1 cellular context compared by ENCODE assay signal in the genomic region with DNA sequence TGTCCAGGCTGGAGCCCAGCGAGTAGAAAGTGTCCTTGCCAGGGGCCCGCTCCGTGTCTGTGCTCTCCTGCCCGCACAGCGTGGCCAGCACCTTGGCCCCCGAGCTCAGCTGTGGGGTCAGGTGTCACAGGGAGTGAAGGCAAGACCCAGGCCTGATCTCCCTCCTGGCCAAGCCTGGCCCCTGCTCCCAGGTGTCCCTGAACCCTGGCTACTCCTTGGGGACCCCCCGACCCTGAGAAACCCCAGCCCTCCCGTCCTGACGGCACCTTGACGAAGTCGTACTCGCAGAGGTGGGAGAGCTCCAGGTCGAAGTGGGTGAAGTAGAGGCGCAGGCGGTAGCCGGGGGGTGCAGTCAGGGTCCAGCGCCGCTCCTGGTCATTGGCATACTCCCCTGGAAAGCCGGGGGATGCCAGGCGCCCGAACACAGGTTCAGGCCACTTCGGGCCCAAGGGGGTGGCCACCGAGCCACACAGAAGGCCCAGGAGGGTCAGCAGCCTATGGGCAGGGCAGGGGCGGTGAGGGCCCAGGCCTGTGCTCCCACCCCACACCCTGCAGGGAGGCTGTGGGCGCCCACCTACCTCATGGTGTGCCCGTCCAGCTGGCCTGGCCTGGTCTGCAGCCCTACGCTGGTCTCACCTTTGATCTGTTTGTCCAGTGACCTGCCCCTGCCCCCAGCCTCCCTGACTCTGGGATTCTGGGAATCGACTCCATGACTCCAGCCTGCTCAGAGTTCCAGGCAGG.
TF ChIP-seq lines count a peak whose summit lies in the region.

Gene MASP2, minus strand, starts transcription at position 615 of the 741 bp plus-strand sequence. Its CDS starts 32 bp downstream, at position 583.

TF ChIP-seq in HepG2, 621 proteins besides CTCF, POLR2A, EP300 and RAD21 (continued from another document and continues in another):
- TF ChIP-seq ZSCAN12 (CRISPR knock-in tag; IDR thresholded peaks at IDR 0.05) = no peak
- TF ChIP-seq EHMT2 (IDR thresholded peaks at IDR 0.05; ENCODE audit: borderline replicate concordance, low read depth, low read length) = no peak
- TF ChIP-seq YEATS2 (CRISPR knock-in tag; IDR thresholded peaks at IDR 0.05; ENCODE audit: borderline replicate concordance) = peak; percentile 36; the same call in 1 of the 2 replicates
- TF ChIP-seq, protein P1, sequence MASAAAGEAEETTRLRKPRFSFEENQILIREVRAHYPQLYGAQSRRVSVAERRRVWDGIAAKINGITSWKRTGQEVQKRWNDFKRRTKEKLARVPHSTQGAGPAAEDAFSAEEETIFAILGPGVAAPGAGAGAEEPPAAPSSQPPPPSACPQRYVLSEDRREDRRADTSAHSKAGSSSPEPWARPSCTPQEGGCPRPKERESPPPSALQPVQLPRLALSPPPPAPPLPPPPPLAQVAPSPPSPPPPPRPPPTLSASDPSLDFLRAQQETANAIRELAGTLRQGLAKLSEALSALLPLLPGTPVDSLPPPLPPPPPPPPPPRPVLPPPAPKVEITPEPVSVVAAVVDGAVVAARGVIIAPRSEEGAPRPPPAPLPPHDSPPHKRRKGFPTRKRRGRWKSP (CRISPR knock-in tag; IDR thresholded peaks at IDR 0.05) = no peak
- TF ChIP-seq ZFP37 (CRISPR knock-in tag; IDR thresholded peaks at IDR 0.05; ENCODE audit: borderline replicate concordance) = no peak
- TF ChIP-seq NR1H2 (CRISPR knock-in tag; IDR thresholded peaks at IDR 0.05; ENCODE audit: borderline replicate concordance, low read depth) = no peak
- TF ChIP-seq ZBTB7B (CRISPR knock-in tag; IDR thresholded peaks at IDR 0.05) = peak; percentile 71
- TF ChIP-seq ZNF549 (CRISPR knock-in tag; IDR thresholded peaks at IDR 0.05) = no peak
- TF ChIP-seq, protein P2, sequence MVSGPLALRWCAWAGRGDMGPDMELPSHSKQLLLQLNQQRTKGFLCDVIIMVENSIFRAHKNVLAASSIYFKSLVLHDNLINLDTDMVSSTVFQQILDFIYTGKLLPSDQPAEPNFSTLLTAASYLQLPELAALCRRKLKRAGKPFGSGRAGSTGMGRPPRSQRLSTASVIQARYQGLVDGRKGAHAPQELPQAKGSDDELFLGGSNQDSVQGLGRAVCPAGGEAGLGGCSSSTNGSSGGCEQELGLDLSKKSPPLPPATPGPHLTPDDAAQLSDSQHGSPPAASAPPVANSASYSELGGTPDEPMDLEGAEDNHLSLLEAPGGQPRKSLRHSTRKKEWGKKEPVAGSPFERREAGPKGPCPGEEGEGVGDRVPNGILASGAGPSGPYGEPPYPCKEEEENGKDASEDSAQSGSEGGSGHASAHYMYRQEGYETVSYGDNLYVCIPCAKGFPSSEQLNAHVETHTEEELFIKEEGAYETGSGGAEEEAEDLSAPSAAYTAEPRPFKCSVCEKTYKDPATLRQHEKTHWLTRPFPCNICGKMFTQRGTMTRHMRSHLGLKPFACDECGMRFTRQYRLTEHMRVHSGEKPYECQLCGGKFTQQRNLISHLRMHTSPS (CRISPR knock-in tag; IDR thresholded peaks at IDR 0.05; ENCODE audit: low read depth) = peak; percentile 52
- TF ChIP-seq ZNF235 (CRISPR knock-in tag; IDR thresholded peaks at IDR 0.05; ENCODE audit: borderline replicate concordance) = no peak
- TF ChIP-seq GATAD2A (CRISPR knock-in tag; IDR thresholded peaks at IDR 0.05) = 0 out of 2 replicates have a peak, but pooled peaks have one; percentile 54
- peak; percentile 70; the same call in 1 of the 2 replicates for TF ChIP-seq HOXA5 (CRISPR knock-in tag; IDR thresholded peaks at IDR 0.05)
- TF ChIP-seq ZNF710 (CRISPR knock-in tag; IDR thresholded peaks at IDR 0.05; ENCODE audit: borderline replicate concordance) = peak; percentile 35; the same call in 1 of the 2 replicates
- TF ChIP-seq, protein P3, sequence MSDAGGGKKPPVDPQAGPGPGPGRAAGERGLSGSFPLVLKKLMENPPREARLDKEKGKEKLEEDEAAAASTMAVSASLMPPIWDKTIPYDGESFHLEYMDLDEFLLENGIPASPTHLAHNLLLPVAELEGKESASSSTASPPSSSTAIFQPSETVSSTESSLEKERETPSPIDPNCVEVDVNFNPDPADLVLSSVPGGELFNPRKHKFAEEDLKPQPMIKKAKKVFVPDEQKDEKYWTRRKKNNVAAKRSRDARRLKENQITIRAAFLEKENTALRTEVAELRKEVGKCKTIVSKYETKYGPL (CRISPR knock-in tag; IDR thresholded peaks at IDR 0.05) = no peak
- TF ChIP-seq, protein P4, sequence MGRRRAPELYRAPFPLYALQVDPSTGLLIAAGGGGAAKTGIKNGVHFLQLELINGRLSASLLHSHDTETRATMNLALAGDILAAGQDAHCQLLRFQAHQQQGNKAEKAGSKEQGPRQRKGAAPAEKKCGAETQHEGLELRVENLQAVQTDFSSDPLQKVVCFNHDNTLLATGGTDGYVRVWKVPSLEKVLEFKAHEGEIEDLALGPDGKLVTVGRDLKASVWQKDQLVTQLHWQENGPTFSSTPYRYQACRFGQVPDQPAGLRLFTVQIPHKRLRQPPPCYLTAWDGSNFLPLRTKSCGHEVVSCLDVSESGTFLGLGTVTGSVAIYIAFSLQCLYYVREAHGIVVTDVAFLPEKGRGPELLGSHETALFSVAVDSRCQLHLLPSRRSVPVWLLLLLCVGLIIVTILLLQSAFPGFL (CRISPR knock-in tag; IDR thresholded peaks at IDR 0.05) = no peak
- TF ChIP-seq AHR (CRISPR knock-in tag; IDR thresholded peaks at IDR 0.05) = peak; percentile 58; the same call in 1 of the 2 replicates
- TF ChIP-seq GABPA (IDR thresholded peaks at IDR 0.05; ENCODE audit: low read depth, low read length) = no peak
- TF ChIP-seq GABPA (CRISPR knock-in tag; IDR thresholded peaks at IDR 0.05; ENCODE audit: low read depth) = no peak
- TF ChIP-seq ZBTB42 (CRISPR knock-in tag; IDR thresholded peaks at IDR 0.05) = no peak
- peak; percentile 52 for TF ChIP-seq AGO2 (optimal IDR thresholded peaks at IDR 0.05; ENCODE audit: low read depth, low read length)
- no peak for TF ChIP-seq ZBTB49 (CRISPR knock-in tag; IDR thresholded peaks at IDR 0.05; ENCODE audit: borderline replicate concordance)
- TF ChIP-seq, protein P5, sequence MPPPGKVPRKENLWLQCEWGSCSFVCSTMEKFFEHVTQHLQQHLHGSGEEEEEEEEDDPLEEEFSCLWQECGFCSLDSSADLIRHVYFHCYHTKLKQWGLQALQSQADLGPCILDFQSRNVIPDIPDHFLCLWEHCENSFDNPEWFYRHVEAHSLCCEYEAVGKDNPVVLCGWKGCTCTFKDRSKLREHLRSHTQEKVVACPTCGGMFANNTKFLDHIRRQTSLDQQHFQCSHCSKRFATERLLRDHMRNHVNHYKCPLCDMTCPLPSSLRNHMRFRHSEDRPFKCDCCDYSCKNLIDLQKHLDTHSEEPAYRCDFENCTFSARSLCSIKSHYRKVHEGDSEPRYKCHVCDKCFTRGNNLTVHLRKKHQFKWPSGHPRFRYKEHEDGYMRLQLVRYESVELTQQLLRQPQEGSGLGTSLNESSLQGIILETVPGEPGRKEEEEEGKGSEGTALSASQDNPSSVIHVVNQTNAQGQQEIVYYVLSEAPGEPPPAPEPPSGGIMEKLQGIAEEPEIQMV (CRISPR knock-in tag; IDR thresholded peaks at IDR 0.05; ENCODE audit: low read depth) = 0 out of 2 replicates have a peak, but pooled peaks have one; percentile 44
- no peak for TF ChIP-seq SMYD3 (CRISPR knock-in tag; IDR thresholded peaks at IDR 0.05)
- TF ChIP-seq ZC3H4 (CRISPR knock-in tag; IDR thresholded peaks at IDR 0.05; ENCODE audit: borderline replicate concordance) = 0 out of 2 replicates have a peak, but pooled peaks have one; percentile 34
- TF ChIP-seq PAX8 (CRISPR knock-in tag; IDR thresholded peaks at IDR 0.05; ENCODE audit: borderline replicate concordance) = no peak
- no peak for TF ChIP-seq HMG20B (CRISPR knock-in tag; conservative IDR thresholded peaks at IDR 0.05)
- TF ChIP-seq BATF2 (CRISPR knock-in tag; IDR thresholded peaks at IDR 0.05) = no peak
- TF ChIP-seq, protein P6, sequence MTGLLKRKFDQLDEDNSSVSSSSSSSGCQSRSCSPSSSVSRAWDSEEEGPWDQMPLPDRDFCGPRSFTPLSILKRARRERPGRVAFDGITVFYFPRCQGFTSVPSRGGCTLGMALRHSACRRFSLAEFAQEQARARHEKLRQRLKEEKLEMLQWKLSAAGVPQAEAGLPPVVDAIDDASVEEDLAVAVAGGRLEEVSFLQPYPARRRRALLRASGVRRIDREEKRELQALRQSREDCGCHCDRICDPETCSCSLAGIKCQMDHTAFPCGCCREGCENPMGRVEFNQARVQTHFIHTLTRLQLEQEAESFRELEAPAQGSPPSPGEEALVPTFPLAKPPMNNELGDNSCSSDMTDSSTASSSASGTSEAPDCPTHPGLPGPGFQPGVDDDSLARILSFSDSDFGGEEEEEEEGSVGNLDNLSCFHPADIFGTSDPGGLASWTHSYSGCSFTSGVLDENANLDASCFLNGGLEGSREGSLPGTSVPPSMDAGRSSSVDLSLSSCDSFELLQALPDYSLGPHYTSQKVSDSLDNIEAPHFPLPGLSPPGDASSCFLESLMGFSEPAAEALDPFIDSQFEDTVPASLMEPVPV (CRISPR knock-in tag; IDR thresholded peaks at IDR 0.05) = 0 out of 2 replicates have a peak, but pooled peaks have one; percentile 46
- no peak for TF ChIP-seq TBL1XR1 (IDR thresholded peaks at IDR 0.05; ENCODE audit: borderline replicate concordance, low read length, partially characterized antibody)
- no peak for TF ChIP-seq TRIM24 (CRISPR knock-in tag; IDR thresholded peaks at IDR 0.05)
- TF ChIP-seq TFDP2 (CRISPR knock-in tag; IDR thresholded peaks at IDR 0.05) = no peak
- 0 out of 2 replicates have a peak, but pooled peaks have one; percentile 49 for TF ChIP-seq ZNF260 (CRISPR knock-in tag; IDR thresholded peaks at IDR 0.05; ENCODE audit: borderline replicate concordance, low read depth)
- no peak for TF ChIP-seq ZNF224 (CRISPR knock-in tag; IDR thresholded peaks at IDR 0.05)
- TF ChIP-seq, protein P7, sequence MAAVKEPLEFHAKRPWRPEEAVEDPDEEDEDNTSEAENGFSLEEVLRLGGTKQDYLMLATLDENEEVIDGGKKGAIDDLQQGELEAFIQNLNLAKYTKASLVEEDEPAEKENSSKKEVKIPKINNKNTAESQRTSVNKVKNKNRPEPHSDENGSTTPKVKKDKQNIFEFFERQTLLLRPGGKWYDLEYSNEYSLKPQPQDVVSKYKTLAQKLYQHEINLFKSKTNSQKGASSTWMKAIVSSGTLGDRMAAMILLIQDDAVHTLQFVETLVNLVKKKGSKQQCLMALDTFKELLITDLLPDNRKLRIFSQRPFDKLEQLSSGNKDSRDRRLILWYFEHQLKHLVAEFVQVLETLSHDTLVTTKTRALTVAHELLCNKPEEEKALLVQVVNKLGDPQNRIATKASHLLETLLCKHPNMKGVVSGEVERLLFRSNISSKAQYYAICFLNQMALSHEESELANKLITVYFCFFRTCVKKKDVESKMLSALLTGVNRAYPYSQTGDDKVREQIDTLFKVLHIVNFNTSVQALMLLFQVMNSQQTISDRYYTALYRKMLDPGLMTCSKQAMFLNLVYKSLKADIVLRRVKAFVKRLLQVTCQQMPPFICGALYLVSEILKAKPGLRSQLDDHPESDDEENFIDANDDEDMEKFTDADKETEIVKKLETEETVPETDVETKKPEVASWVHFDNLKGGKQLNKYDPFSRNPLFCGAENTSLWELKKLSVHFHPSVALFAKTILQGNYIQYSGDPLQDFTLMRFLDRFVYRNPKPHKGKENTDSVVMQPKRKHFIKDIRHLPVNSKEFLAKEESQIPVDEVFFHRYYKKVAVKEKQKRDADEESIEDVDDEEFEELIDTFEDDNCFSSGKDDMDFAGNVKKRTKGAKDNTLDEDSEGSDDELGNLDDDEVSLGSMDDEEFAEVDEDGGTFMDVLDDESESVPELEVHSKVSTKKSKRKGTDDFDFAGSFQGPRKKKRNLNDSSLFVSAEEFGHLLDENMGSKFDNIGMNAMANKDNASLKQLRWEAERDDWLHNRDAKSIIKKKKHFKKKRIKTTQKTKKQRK (IDR thresholded peaks at IDR 0.05; ENCODE audit: low read length) = no peak
